Comparison of ENCODE assay signal across 8 cellular contexts in genomic region chr18:50281972-50282520, GRCh38. TPM values are rescaled to one million over a fixed set of nuclear protein-coding genes. Genes with fewer than 3 reads are reported as not detected.
A peak's percentile ranks its signal among the peaks of the same experiment; 100 is the strongest.
DNase-seq lines count a peak whose midpoint lies in the region; ATAC-seq and TF ChIP-seq lines count a peak whose summit lies in the region.

No MANE protein-coding gene starts in this region.

- no peaks in the 10 kb centered on the region for H3K9me2 ChIP-seq in PC-3 (replicated peaks; ENCODE audit: low read length)

- H3K9ac ChIP-seq in PC-3 (ENCODE audit: low read length) = peak overlapping the region; percentile 90

- H3K4me1 Mint-ChIP-seq in Calu3 (ENCODE audit: low read depth, unreplicated experiment) = peaks cover 41% of the 10 kb centered on the region

- H3K27me3 Mint-ChIP-seq in Calu3 (ENCODE audit: unreplicated experiment) = no peaks in the 10 kb centered on the region

- H3K4me3 Mint-ChIP-seq in Calu3 (ENCODE audit: low read depth, unreplicated experiment) = peak overlapping the region; percentile 90

- H3K36me3 ChIP-seq in PC-3 (ENCODE audit: low read depth, low read length) (no peaks in the 10 kb centered on the region; the same call in 1 of the 2 replicates), esophagus (ENCODE audit: control insufficient read depth in 2 of 2, insufficient read depth in 2 of 2, low read length in 1 of 2) (peaks cover 11 to 35% of the 10 kb centered on the region in 2 donors), osteoblast (ENCODE audit: insufficient read depth, low read length) (peaks cover 32% of the 10 kb centered on the region)

- H3K27me3 ChIP-seq in PC-3 (ENCODE audit: low read length) (no peaks in the 10 kb centered on the region), esophagus (ENCODE audit: control insufficient read depth in 1 of 2, insufficient read depth in 2 of 2, low read length in 2 of 2) (no peaks in the 10 kb centered on the region), osteoblast (ENCODE audit: insufficient read depth, low read length) (no peaks in the 10 kb centered on the region)

- no peak for ATAC-seq in PC-3

- no peaks in the 10 kb centered on the region for H4K20me1 ChIP-seq in PC-3 (ENCODE audit: low read length)
- peaks cover 18% of the 10 kb centered on the region for H4K20me1 ChIP-seq in osteoblast (ENCODE audit: insufficient read depth, low read length)

- intact Hi-C loops in Calu3 (cut with micrococcal nuclease; ENCODE audit: unreplicated experiment) (no loop called here), PC-3 (cut with micrococcal nuclease) (no loop called here)

- H3K4me1 ChIP-seq in PC-3 (ENCODE audit: insufficient read depth, low read length) (peaks cover 23% of the 10 kb centered on the region; the same call in 1 of the 2 replicates), esophagus (ENCODE audit: control insufficient read depth in 2 of 2, insufficient read depth in 2 of 2, low read length in 1 of 2) (peaks cover 4 to 24% of the 10 kb centered on the region in 2 donors), osteoblast (ENCODE audit: insufficient read depth, low read length) (peaks cover 34% of the 10 kb centered on the region)

- H3K27ac ChIP-seq in PC-3 (ENCODE audit: low read length) (peak overlapping the region; percentile 62; the same call in 1 of the 2 replicates), esophagus (ENCODE audit: low read depth in 2 of 2, low read length in 1 of 2) (peak overlapping the region; percentile 98), osteoblast (ENCODE audit: low read depth, low read length) (peak overlapping the region; percentile 91)

- peak overlapping the region; percentile 76 for H2AFZ ChIP-seq in PC-3 (ENCODE audit: low read length)
- peak overlapping the region; percentile 98 for H2AFZ ChIP-seq in osteoblast (ENCODE audit: low read length)

- TF ChIP-seq CTCF in Calu3 (IDR thresholded peaks at IDR 0.05; ENCODE audit: unreplicated experiment) = no peak
- TF ChIP-seq CTCF in PC-3 (conservative IDR thresholded peaks at IDR 0.05; ENCODE audit: low read depth, low read length) = no peak
- no peak for TF ChIP-seq CTCF in osteoblast (IDR thresholded peaks at IDR 0.05; ENCODE audit: extremely low read depth, low read depth, low read length)

- H3K9me3 Mint-ChIP-seq in Calu3 (ENCODE audit: low read depth, unreplicated experiment) = no peaks in the 10 kb centered on the region

- no peaks in the 10 kb centered on the region for H3K9me3 ChIP-seq in PC-3 (ENCODE audit: low read length)
- H3K9me3 ChIP-seq in esophagus (ENCODE audit: control insufficient read depth in 2 of 2, insufficient read depth in 1 of 2, low read depth in 1 of 2, low read length in 1 of 2) = no peaks in the 10 kb centered on the region
- H3K9me3 ChIP-seq in osteoblast (ENCODE audit: low read depth, low read length) = no peaks in the 10 kb centered on the region

- H3K27ac Mint-ChIP-seq in Calu3 (ENCODE audit: unreplicated experiment) = peak overlapping the region; percentile 89

- POLR2A ChIA-PET in PC-3 (lab: Charles Lee; ENCODE audit: unreplicated experiment) = interaction anchor here (0.6 kb wide), 2 partner anchors 510 to 657 kb away, joined by 4 to 9 read pairs; no protein-coding TSS in a partner anchor

- H3K36me3 Mint-ChIP-seq in Calu3 (ENCODE audit: insufficient read depth, unreplicated experiment) = peaks cover 52% of the 10 kb centered on the region

- H3K4me3 ChIP-seq in PC-3 (ENCODE audit: low read length) (peak overlapping the region; percentile 88), esophagus (ENCODE audit: low read depth in 1 of 2, low read length in 2 of 2) (peak overlapping the region; percentile 93 to 94), osteoblast (ENCODE audit: insufficient read depth, low read length) (peak overlapping the region; percentile 100)

- peaks cover 39% of the 10 kb centered on the region for H3K79me2 ChIP-seq in PC-3 (ENCODE audit: low read length)
- peaks cover 48% of the 10 kb centered on the region for H3K79me2 ChIP-seq in osteoblast (ENCODE audit: insufficient read depth, low read length)

- no peak for DNase-seq in Calu3
- DNase-seq in PC-3 = no peak
- no peak for DNase-seq in osteoblast (ENCODE audit: insufficient read length, low spot score, missing footprints)
- DNase-seq in medulla oblongata (ENCODE audit: extremely low spot score) = no peak
- DNase-seq in islet precursor cell = no peak
- DNase-seq in SHP77 (lab: John Stamatoyannopoulos, UW) = no peak
- DNase-seq in activated effector memory CD4-positive, alpha-beta T cell treated with Interleukin-2 at 50 U/mL for 16 hours = no peak

- H3F3A ChIP-seq in PC-3 (ENCODE audit: low read length, unreplicated experiment) = no peaks in the 10 kb centered on the region

- H3K4me2 ChIP-seq in PC-3 (ENCODE audit: low read length) = peak overlapping the region; percentile 85
- peak overlapping the region; percentile 93 for H3K4me2 ChIP-seq in osteoblast (ENCODE audit: insufficient read depth, low read length)

- CTCF ChIA-PET in Calu3 (lab: Charles Lee) = interaction anchor here (0.8 to 1.6 kb wide), 8 partner anchors 14 to 147 kb away, joined by 3 to 11 read pairs (median 4); partner anchors contain the start of gene CFAP53
- CTCF ChIA-PET in PC-3 (lab: Charles Lee) = interaction anchor here (0.6 kb wide), 1 partner anchor 497 kb away, joined by 3 read pairs; no protein-coding TSS in a partner anchor

- BruUV-seq in Calu3 (replicated peaks; lab: Mats Ljungman, UMichigan) (no TSS peak), PC-3 (replicated peaks; lab: Mats Ljungman, UMichigan) (TSS peak; percentile 60)

- 33 to 39% methylated on average over 30 to 35 of the region's 35 CpGs for WGBS in esophagus, 2 donors

RNA-seq across cellular contexts. Expression of gene MBD1, which starts 0.7 kb away (rescaled TPM):
- total RNA-seq in Calu3 (2022) (70.5 and 88.0 TPM in 2 replicates), PC-3 (2014; rRNA removed) (30.2 and 42.6 TPM in 2 replicates), osteoblast (64.8 and 71.3 TPM in 2 replicates)
- polyA plus RNA-seq in esophagus = 10 to 100 TPM; 32.5 to 34.8 TPM

RNA-seq across cellular contexts. Expression of gene CXXC1, which starts 5.4 kb away (rescaled TPM):
- total RNA-seq in Calu3 (2022) (75.1 and 95.2 TPM in 2 replicates), PC-3 (2014; rRNA removed) (25.4 and 38.2 TPM in 2 replicates), osteoblast (30.4 and 33.3 TPM in 2 replicates)
- polyA plus RNA-seq in esophagus = 10 to 100 TPM; 51.1 to 81.5 TPM

RNA-seq across cellular contexts. Expression of gene CFAP53, which starts 15.8 kb away (rescaled TPM):
- total RNA-seq in Calu3 (2022) (0.94 and 0.98 TPM in 2 replicates), PC-3 (2014; rRNA removed) (not detected in 2 replicates), osteoblast (0.36 and 0.59 TPM in 2 replicates)
- polyA plus RNA-seq in esophagus = under 1 TPM; 0.13 to 0.33 TPM
